ENCODE assay signal across 24 cellular contexts in genomic region chr1:30135729-30136128, GRCh38.
"Had no signal": no experiment of that assay in that cellular context is flagged by ENCODE, and none has a peak within 500 bp of the region (broad histone marks: within the 10 kb centered on the region; RNA-seq: fewer than 3 reads in every experiment).

No MANE protein-coding gene starts in this region.

- ATAC-seq: left ventricle myocardium superior, pancreas, right cardiac atrium had no signal

- H3K4me1 ChIP-seq: pancreas, spleen, stomach, transverse colon had no signal

- H3K4me2 ChIP-seq: hepatocyte had no signal

- H3K4me3 Mint-ChIP-seq: naive B cell, nephron had no signal

- H3K36me3 Mint-ChIP-seq: naive B cell had no signal

- H3K9me3 ChIP-seq: pancreas, stomach, thoracic aorta, transverse colon had no signal

- H2AFZ ChIP-seq: hepatocyte had no signal

- H3K36me3 ChIP-seq: pancreas, spleen, stomach, thoracic aorta, transverse colon had no signal

- DNase-seq: cortex of kidney; dorsolateral prefrontal cortex; effector CD8-positive, alpha-beta T cell; foreskin melanocyte; left ventricle myocardium superior; mesendoderm; naive B cell; occipital lobe; pancreas; right cardiac atrium; spleen; stimulated activated CD4-positive, alpha-beta T cell treated with anti-CD3 and anti-CD28 coated beads, Interleukin-15, amount 100 ng/mL, for 24 hours; stimulated activated CD4-positive, alpha-beta T cell treated with anti-CD3 and anti-CD28 coated beads, Interleukin-2, amount 100 ng/mL, for 24 hours; stimulated activated CD4-positive, alpha-beta T cell treated with anti-CD3 and anti-CD28 coated beads, Interleukin-4, amount 100 ng/mL, for 4 hours; stimulated activated naive CD4-positive, alpha-beta T cell; stomach; substantia nigra; transverse colon had no signal

- H3K4me1 Mint-ChIP-seq: naive B cell, nephron had no signal

- H3K27ac Mint-ChIP-seq: naive B cell, nephron, progenitor cell of endocrine pancreas had no signal

- H3K9me3 Mint-ChIP-seq: nephron had no signal

- H3K79me2 ChIP-seq: hepatocyte had no signal

- H3K27me3 ChIP-seq: hepatocyte, transverse colon had no signal

- H3K4me3 ChIP-seq: dorsolateral prefrontal cortex, hepatocyte, lung, pancreas, spleen, stomach, thoracic aorta, transverse colon had no signal

- H3K27ac ChIP-seq: dorsolateral prefrontal cortex, hepatocyte, pancreas, spleen, stomach, thoracic aorta, transverse colon had no signal

- FAIRE-seq: islet of Langerhans, pancreas had no signal
